In genomic region chr17:17342242-17342945, GRCh38 we compare ENCODE assay signal across 11 cellular contexts.
"Had no signal": no experiment of that assay in that cellular context is flagged by ENCODE, and none has a peak within 500 bp of the region (broad histone marks: within the 10 kb centered on the region; RNA-seq: fewer than 3 reads in every experiment).

No MANE protein-coding gene starts in this region.

- H3K4me3 Mint-ChIP-seq: activated T-cell treated with anti-CD3 and anti-CD28 coated beads, Interleukin-2, amount 50 U/mL, for 4 hours; effector memory CD8-positive, alpha-beta T cell; nephron; stimulated activated effector memory CD8-positive, alpha-beta T cell treated with anti-CD3 and anti-CD28 coated beads, Interleukin-12 subunit alpha, Interleukin-12 subunit beta, amount 100 ng/mL, for 72 hours had no signal

- H3K36me3 ChIP-seq: cardiac muscle cell, pancreas, transverse colon had no signal

- H3K27me3 ChIP-seq: cardiac muscle cell, pancreas, transverse colon had no signal

- H3K27ac ChIP-seq: cardiac muscle cell, pancreas, transverse colon had no signal

- H3K27me3 Mint-ChIP-seq: effector memory CD8-positive, alpha-beta T cell had no signal

- H3K4me1 Mint-ChIP-seq: nephron; stimulated activated effector memory CD8-positive, alpha-beta T cell treated with anti-CD3 and anti-CD28 coated beads, Interleukin-12 subunit alpha, Interleukin-12 subunit beta, amount 100 ng/mL, for 72 hours had no signal

- ATAC-seq: activated T-cell treated with anti-CD3 and anti-CD28 coated beads, Interleukin-2, amount 50 U/mL, for 4 hours; effector memory CD8-positive, alpha-beta T cell; pancreas; stimulated activated effector memory CD8-positive, alpha-beta T cell treated with anti-CD3 and anti-CD28 coated beads, Interleukin-12 subunit alpha, Interleukin-12 subunit beta, amount 100 ng/mL, for 72 hours had no signal

- H3K9me3 Mint-ChIP-seq: activated T-cell treated with anti-CD3 and anti-CD28 coated beads, Interleukin-2, amount 50 U/mL, for 4 hours; effector memory CD8-positive, alpha-beta T cell; nephron; stimulated activated effector memory CD8-positive, alpha-beta T cell treated with anti-CD3 and anti-CD28 coated beads, Interleukin-12 subunit alpha, Interleukin-12 subunit beta, amount 100 ng/mL, for 72 hours had no signal

- H3K4me3 ChIP-seq: cardiac muscle cell, pancreas, transverse colon had no signal

- H3K9me3 ChIP-seq: pancreas, transverse colon had no signal

- H3K27ac Mint-ChIP-seq: effector memory CD8-positive, alpha-beta T cell; nephron; stimulated activated effector memory CD8-positive, alpha-beta T cell treated with anti-CD3 and anti-CD28 coated beads, Interleukin-12 subunit alpha, Interleukin-12 subunit beta, amount 100 ng/mL, for 72 hours had no signal

- H3K36me3 Mint-ChIP-seq: stimulated activated effector memory CD8-positive, alpha-beta T cell treated with anti-CD3 and anti-CD28 coated beads, Interleukin-12 subunit alpha, Interleukin-12 subunit beta, amount 100 ng/mL, for 72 hours had no signal

- DNase-seq: activated CD4-positive, alpha-beta T cell treated with anti-CD3 and anti-CD28 coated beads, Interleukin-2, amount 50 U/mL, for 4 hours; activated gamma-delta T cell treated with Interleukin-2 at 50 U/mL for 16 hours; activated T-cell treated with anti-CD3 and anti-CD28 coated beads, Interleukin-2, amount 50 U/mL, for 4 hours; effector memory CD8-positive, alpha-beta T cell; erythroblast; mammary epithelial cell; transverse colon had no signal

- H3K4me1 ChIP-seq: pancreas, transverse colon had no signal
